In genomic region chr15:52085289-52085688, GRCh38 we compare ENCODE assay signal across 19 cellular contexts. TPM values are rescaled to one million over a fixed set of nuclear protein-coding genes. Genes with fewer than 3 reads are reported as not detected.
DNase-seq lines count a peak whose midpoint lies in the region; ATAC-seq and TF ChIP-seq lines count a peak whose summit lies in the region.
"Had no signal": no experiment of that assay in that cellular context is flagged by ENCODE, and none has a peak within 500 bp of the region (broad histone marks: within the 10 kb centered on the region; RNA-seq: fewer than 3 reads in every experiment).

No MANE protein-coding gene starts in this region.

- H3K27ac ChIP-seq in RWPE2 (ENCODE audit: poor library complexity, severe bottlenecking) (peak overlapping the region; percentile 8), SJCRH30 (no peak overlapping the region)
- H3K27ac ChIP-seq: C4-2B had no signal

- H3K4me3 ChIP-seq in RWPE2 (ENCODE audit: severe bottlenecking) (no peak overlapping the region), SJCRH30 (no peak overlapping the region)
- H3K4me3 ChIP-seq: GM12878 had no signal

- H3K4me1 ChIP-seq in RWPE2 (ENCODE audit: insufficient read depth, poor library complexity, severe bottlenecking), result peaks cover 11% of the 10 kb centered on the region
- peaks cover 4% of the 10 kb centered on the region; the same call in 1 of the 2 replicates for H3K4me1 ChIP-seq in SJCRH30

- H3K36me3 ChIP-seq in RWPE2 (ENCODE audit: low read depth) (no peaks in the 10 kb centered on the region), SJCRH30 (no peaks in the 10 kb centered on the region)

- DNase-seq in NCI-H146 (lab: John Stamatoyannopoulos, UW), result peak; percentile 4
- no peak for DNase-seq in NCI-H146 treated with DMSO at 0.1 percent for 48 hours (lab: John Stamatoyannopoulos, UW; ENCODE audit: unreplicated experiment)
- DNase-seq in HT-29 (ENCODE audit: low spot score), result peak; percentile 53
- DNase-seq in RWPE2 (ENCODE audit: low spot score), result no peak
- peak; percentile 26 for DNase-seq in glomerular visceral epithelial cell (ENCODE audit: extremely low spot score)
- no peak for DNase-seq in NCI-H1092 treated with DMSO at 0.1 percent for 48 hours (lab: John Stamatoyannopoulos, UW)
- no peak for DNase-seq in SJCRH30
- DNase-seq: COR-L47, DMS53, NCI-H1105, NCI-H1930, NCI-H226 had no signal

- no peaks in the 10 kb centered on the region for H3K27me3 ChIP-seq in RWPE2 (ENCODE audit: insufficient read depth, poor library complexity, severe bottlenecking)
- no peaks in the 10 kb centered on the region for H3K27me3 ChIP-seq in SJCRH30

- H3K9me3 ChIP-seq in RWPE2 (ENCODE audit: severe bottlenecking) (peaks cover 9% of the 10 kb centered on the region), SJCRH30 (replicated peaks) (peaks cover 15% of the 10 kb centered on the region)

- ATAC-seq in RWPE2 (ENCODE audit: low read depth) (peak; percentile 59; the same call in 2 of the 3 replicates), GM18519 (IDR thresholded peaks at IDR 0.05; ENCODE audit: low FRiP score, unreplicated experiment) (no peak)
- ATAC-seq: GM12878, HCT116, Panc1 had no signal

- TF ChIP-seq CTCF in RWPE2 (IDR thresholded peaks at IDR 0.05; ENCODE audit: poor library complexity, severe bottlenecking), result peak; percentile 25

RNA-seq across cellular contexts. Expression of gene BCL2L10, which starts 27.3 kb away (rescaled TPM):
- total RNA-seq in HT-29 (2014; rRNA removed; shearing (Covaris generic)), result 1.3 and 1.5 TPM in 2 replicates
- 0.38 and 0.51 TPM in 2 replicates for total RNA-seq in SJCRH30 (2014; rRNA removed; shearing (Covaris generic))
- total RNA-seq: A172, HT1080 had no signal

Comparison
In these comparisons a context has a peak if more than half of its experiments do, and no peak if none do; other contexts are left out.
1. DNase-seq: peak in NCI-H146 (single experiment), HT-29 (single experiment) and glomerular visceral epithelial cell (single experiment); none in NCI-H146 treated with DMSO at 0.1 percent for 48 hours (single experiment), RWPE2 (single experiment), NCI-H1092 treated with DMSO at 0.1 percent for 48 hours (single experiment) and SJCRH30 (0 of 2).